ENCODE assay signal across 8 cellular contexts in the genomic region with DNA sequence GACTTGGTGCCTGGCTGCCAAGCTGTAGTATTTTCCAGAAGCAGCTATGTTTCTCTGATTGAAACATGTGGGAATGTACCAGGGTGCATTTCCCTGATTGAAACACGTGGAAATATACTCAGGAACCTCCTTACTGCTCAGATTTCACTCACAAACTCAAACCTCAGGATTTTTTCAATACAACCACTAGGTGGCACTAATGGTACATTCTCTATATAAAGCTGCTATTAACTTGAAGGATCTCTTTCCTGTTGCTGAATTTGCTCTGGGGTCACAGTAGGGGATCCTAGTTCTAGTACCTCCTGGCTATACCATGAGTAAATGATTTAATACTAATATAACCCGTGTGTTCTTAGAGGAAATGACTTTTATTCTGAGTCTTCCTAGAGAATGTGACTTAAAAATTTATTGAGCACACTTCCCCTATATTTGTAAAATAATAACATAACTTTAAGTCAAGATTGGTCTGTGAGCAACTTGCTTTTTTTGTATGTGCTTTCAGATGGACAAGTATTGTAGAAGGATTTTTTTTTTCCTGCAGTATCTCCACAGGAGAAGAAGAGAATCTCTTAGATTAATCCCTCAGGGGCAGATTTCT.
DNase-seq lines count a peak whose midpoint lies in the region; ATAC-seq and TF ChIP-seq lines count a peak whose summit lies in the region.

No MANE protein-coding gene starts in this region.

- DNase-seq in CD4-positive, alpha-beta memory T cell, result peak in 3 of 5 donors; percentile 3 to 12 (median 7)
- peak; percentile 89 for DNase-seq in Karpas-422
- DNase-seq in OCI-M1 (lab: John Stamatoyannopoulos, UW), result peak; percentile 71
- DNase-seq in epithelial cell of proximal tubule (ENCODE audit: low read depth), result peak; percentile 13
- DNase-seq in neural progenitor cell (ENCODE audit: low spot score), result peak; percentile 75
- no peak for DNase-seq in cerebellar nuclear complex (lab: John Stamatoyannopoulos, UW)
- DNase-seq in stimulated activated CD8-positive, alpha-beta memory T cell treated with anti-CD3 and anti-CD28 coated beads, Interleukin-4, amount 100 ng/mL, for 48 hours, result no peak

- no peak overlapping the region for H3K27ac Mint-ChIP-seq in CD4-positive, alpha-beta memory T cell
- no peak overlapping the region for H3K27ac Mint-ChIP-seq in neural progenitor cell

- no peaks in the 10 kb centered on the region for H4K20me1 ChIP-seq in Karpas-422 (ENCODE audit: insufficient read depth, low read depth, low read length)
- H4K20me1 ChIP-seq in neural progenitor cell (ENCODE audit: low read depth), result no peaks in the 10 kb centered on the region

- no peaks in the 10 kb centered on the region for H3K4me1 Mint-ChIP-seq in CD4-positive, alpha-beta memory T cell
- peaks cover 6% of the 10 kb centered on the region for H3K4me1 Mint-ChIP-seq in neural progenitor cell

- H3K9me3 ChIP-seq in CD4-positive, alpha-beta memory T cell (ENCODE audit: control insufficient read depth in 1 of 2, low read length in 2 of 2), result peaks cover 0 to 6% of the 10 kb centered on the region in 2 donors
- H3K9me3 ChIP-seq in Karpas-422 (ENCODE audit: low read length) (peaks cover 3% of the 10 kb centered on the region; the same call in 1 of the 2 replicates), neural progenitor cell (ENCODE audit: low read depth) (no peaks in the 10 kb centered on the region)

- H2AFZ ChIP-seq in Karpas-422 (ENCODE audit: low read length) (no peak overlapping the region), neural progenitor cell (replicated peaks) (peak overlapping the region; percentile 1)

- POLR2A ChIA-PET in CD4-positive, alpha-beta memory T cell (lab: Charles Lee; ENCODE audit: partially characterized antibody), result no interaction called here

- no peak overlapping the region for H3K4me3 Mint-ChIP-seq in CD4-positive, alpha-beta memory T cell
- H3K4me3 Mint-ChIP-seq in neural progenitor cell, result no peak overlapping the region

- peak; percentile 66 for ATAC-seq in GM19455 (IDR thresholded peaks at IDR 0.05; ENCODE audit: unreplicated experiment)

- no peaks in the 10 kb centered on the region for H3K4me1 ChIP-seq in CD4-positive, alpha-beta memory T cell (ENCODE audit: insufficient read depth, low read length)
- H3K4me1 ChIP-seq in Karpas-422 (ENCODE audit: low read length), result no peaks in the 10 kb centered on the region
- no peaks in the 10 kb centered on the region for H3K4me1 ChIP-seq in neural progenitor cell

- H3K79me2 ChIP-seq in Karpas-422 (ENCODE audit: low read length), result no peaks in the 10 kb centered on the region
- no peaks in the 10 kb centered on the region for H3K79me2 ChIP-seq in neural progenitor cell (ENCODE audit: low read depth)

- H3K9me2 ChIP-seq in Karpas-422 (replicated peaks; ENCODE audit: insufficient read depth, low read length), result no peaks in the 10 kb centered on the region

- no peaks in the 10 kb centered on the region for H3K27me3 ChIP-seq in CD4-positive, alpha-beta memory T cell (ENCODE audit: insufficient read depth, low read length)
- H3K27me3 ChIP-seq in Karpas-422 (ENCODE audit: low read length) (no peaks in the 10 kb centered on the region), neural progenitor cell (no peaks in the 10 kb centered on the region)

- TF ChIP-seq CTCF in epithelial cell of proximal tubule (conservative IDR thresholded peaks at IDR 0.05; ENCODE audit: low read depth, low read length), result peak; percentile 72
- peak; percentile 79 for TF ChIP-seq CTCF in neural progenitor cell (IDR thresholded peaks at IDR 0.05)

- no peak overlapping the region for H3K4me2 ChIP-seq in Karpas-422 (ENCODE audit: low read depth, low read length, poor library complexity, severe bottlenecking)
- no peak overlapping the region for H3K4me2 ChIP-seq in neural progenitor cell

- H3K9me3 Mint-ChIP-seq in CD4-positive, alpha-beta memory T cell, result peaks cover 0 to 23% (median 13%) of the 10 kb centered on the region in 8 donors
- peaks cover 3% of the 10 kb centered on the region for H3K9me3 Mint-ChIP-seq in neural progenitor cell

- H3K9ac ChIP-seq in Karpas-422 (ENCODE audit: low read length) (no peak overlapping the region), neural progenitor cell (no peak overlapping the region)

- no peaks in the 10 kb centered on the region for H3K36me3 ChIP-seq in CD4-positive, alpha-beta memory T cell (ENCODE audit: insufficient read depth, low read length)
- no peaks in the 10 kb centered on the region for H3K36me3 ChIP-seq in Karpas-422 (ENCODE audit: insufficient read depth, low read length)
- H3K36me3 ChIP-seq in neural progenitor cell, result no peaks in the 10 kb centered on the region

- H3K27ac ChIP-seq in CD4-positive, alpha-beta memory T cell (ENCODE audit: low read depth, low read length), result no peak overlapping the region
- no peak overlapping the region for H3K27ac ChIP-seq in Karpas-422 (ENCODE audit: low read length)
- H3K27ac ChIP-seq in neural progenitor cell, result no peak overlapping the region

- no peak overlapping the region for H3K4me3 ChIP-seq in CD4-positive, alpha-beta memory T cell (ENCODE audit: low read length in 2 of 2)
- H3K4me3 ChIP-seq in Karpas-422 (ENCODE audit: low read length) (no peak overlapping the region), epithelial cell of proximal tubule (ENCODE audit: low read depth, low read length) (no peak overlapping the region), neural progenitor cell (no peak overlapping the region)

- H3K36me3 Mint-ChIP-seq in CD4-positive, alpha-beta memory T cell, result no peaks in the 10 kb centered on the region
- H3K36me3 Mint-ChIP-seq in neural progenitor cell, result no peaks in the 10 kb centered on the region

- no peaks in the 10 kb centered on the region for H3K27me3 Mint-ChIP-seq in CD4-positive, alpha-beta memory T cell
- H3K27me3 Mint-ChIP-seq in neural progenitor cell (ENCODE audit: insufficient read depth, low read depth), result no peaks in the 10 kb centered on the region

- no peaks in the 10 kb centered on the region for H3F3A ChIP-seq in neural progenitor cell (ENCODE audit: low read depth)

- CTCF ChIA-PET in CD4-positive, alpha-beta memory T cell (lab: Charles Lee; ENCODE audit: partially characterized antibody), result interaction anchor here (1.0 kb wide), 1 partner anchor 11 kb away, joined by 3 read pairs; no protein-coding TSS in a partner anchor

- intact Hi-C loops in CD4-positive, alpha-beta memory T cell (cut with micrococcal nuclease), result no loop called here

Comparison
In these comparisons a context has a peak if more than half of its experiments do, and no peak if none do; other contexts are left out.
1. DNase-seq: peak in CD4-positive, alpha-beta memory T cell (3 of 5), Karpas-422 (single experiment), OCI-M1 (single experiment), epithelial cell of proximal tubule (single experiment) and neural progenitor cell (single experiment); none in cerebellar nuclear complex (0 of 2) and stimulated activated CD8-positive, alpha-beta memory T cell treated with anti-CD3 and anti-CD28 coated beads, Interleukin-4, amount 100 ng/mL, for 48 hours (single experiment).